1 cellular context compared by ENCODE assay signal in genomic region chr7:91940171-91940570, GRCh38.
TF ChIP-seq lines count a peak whose summit lies in the region.

No MANE protein-coding gene starts in this region.

TF ChIP-seq in HepG2, 621 proteins besides CTCF, POLR2A, EP300 and RAD21:
- TF ChIP-seq CSRNP1 (CRISPR knock-in tag; IDR thresholded peaks at IDR 0.05) (0 out of 2 replicates have a peak, but pooled peaks have one; percentile 2), ZNF558 (CRISPR knock-in tag; IDR thresholded peaks at IDR 0.05; ENCODE audit: borderline replicate concordance) (no peak), ZNF703 (CRISPR knock-in tag; IDR thresholded peaks at IDR 0.05; ENCODE audit: borderline replicate concordance) (no peak), ZNF513 (CRISPR knock-in tag; conservative IDR thresholded peaks at IDR 0.05) (no peak), TBX3 (IDR thresholded peaks at IDR 0.05; ENCODE audit: borderline replicate concordance) (no peak), ZNF44 (CRISPR knock-in tag; IDR thresholded peaks at IDR 0.05) (0 out of 2 replicates have a peak, but pooled peaks have one; percentile 21), HHEX (CRISPR knock-in tag; IDR thresholded peaks at IDR 0.05) (no peak), REST (IDR thresholded peaks at IDR 0.05; ENCODE audit: borderline replicate concordance in 1 of 2, low read depth in 1 of 2, low read length in 2 of 2) (no peak), ZNF724P (CRISPR knock-in tag; IDR thresholded peaks at IDR 0.05; ENCODE audit: borderline replicate concordance) (no peak), HDAC2 (CRISPR knock-in tag; IDR thresholded peaks at IDR 0.05) (no peak), FOXJ3 (CRISPR knock-in tag; IDR thresholded peaks at IDR 0.05; ENCODE audit: borderline replicate concordance) (no peak), ZNF740 (CRISPR knock-in tag; IDR thresholded peaks at IDR 0.05) (peak; percentile 38; the same call in 1 of the 2 replicates), PPARG (CRISPR knock-in tag; conservative IDR thresholded peaks at IDR 0.05) (no peak)
